In genomic region chr16:89093602-89094251, GRCh38 we compare ENCODE assay signal across 1 cellular context.
A peak's percentile ranks its signal among the peaks of the same experiment; 100 is the strongest.
TF ChIP-seq lines count a peak whose summit lies in the region.

Gene ACSF3, plus strand, starts transcription at chr16:89093852. Its CDS starts 6,830 bp downstream, at chr16:89100682.

TF ChIP-seq in HepG2, 621 proteins besides CTCF, POLR2A, EP300 and RAD21 (continued from another document):
- TF ChIP-seq ZBED4 (CRISPR knock-in tag; IDR thresholded peaks at IDR 0.05; ENCODE audit: borderline replicate concordance) (peak; percentile 98), MBD4 (IDR thresholded peaks at IDR 0.05; ENCODE audit: borderline replicate concordance, low read length) (no peak), ZNF180 (CRISPR knock-in tag; IDR thresholded peaks at IDR 0.05; ENCODE audit: borderline replicate concordance, low read depth) (no peak), TAF15 (IDR thresholded peaks at IDR 0.05; ENCODE audit: low read depth, low read length, poor library complexity, severe bottlenecking) (peak; percentile 41), POLR2G (IDR thresholded peaks at IDR 0.05; ENCODE audit: low read depth, low read length) (peak; percentile 71), ETV5 (CRISPR knock-in tag; IDR thresholded peaks at IDR 0.05; ENCODE audit: borderline replicate concordance) (peak; percentile 55), SOX5 (CRISPR knock-in tag; IDR thresholded peaks at IDR 0.05; ENCODE audit: borderline replicate concordance) (no peak)
TF ChIP-seq in HepG2: peak in this region for 173.
